In the genomic region with DNA sequence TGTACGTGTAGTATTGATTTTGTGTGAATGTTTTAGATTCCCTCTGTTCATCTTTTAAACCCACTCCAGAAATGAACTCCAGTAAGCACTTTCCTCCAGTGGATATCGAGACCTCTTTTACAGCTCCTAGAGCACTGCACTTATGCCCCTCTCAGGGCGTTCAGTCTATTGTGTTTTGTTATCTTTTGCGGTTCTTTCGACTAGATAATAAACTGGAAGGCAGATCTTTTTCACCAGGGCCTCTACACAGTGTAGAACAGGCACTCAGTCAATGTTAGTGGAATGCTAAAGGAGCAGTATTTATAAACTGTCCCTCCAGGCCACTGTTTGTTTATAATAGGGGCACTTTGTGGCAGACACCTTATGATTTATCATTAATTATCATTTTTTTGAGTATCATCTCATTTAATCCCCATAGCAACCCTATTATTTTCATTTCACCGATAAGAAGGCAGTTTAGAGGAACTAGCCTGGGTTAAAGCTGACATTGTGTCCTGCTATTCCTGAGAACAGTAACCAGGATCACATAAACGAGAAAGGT, we compare ENCODE assay signal across 8 cellular contexts. TPM values are rescaled to one million over a fixed set of nuclear protein-coding genes. Genes with fewer than 3 reads are reported as not detected.
DNase-seq lines count a peak whose midpoint lies in the region; ATAC-seq and TF ChIP-seq lines count a peak whose summit lies in the region.

No MANE protein-coding gene starts in this region.

- H3K27ac Mint-ChIP-seq in nephron = peak overlapping the region; percentile 96 to 98 (median 98)

- H3K27me3 Mint-ChIP-seq in nephron (ENCODE audit: low read depth) = no peaks in the 10 kb centered on the region

- DNase-seq in NCI-H748 (lab: John Stamatoyannopoulos, UW; ENCODE audit: unreplicated experiment) (peak; percentile 63), choroid plexus epithelial cell (ENCODE audit: low read depth) (no peak), dedifferentiated amniotic fluid mesenchymal stem cell (ENCODE audit: extremely low spot score) (no peak), GM13976 (ENCODE audit: low spot score) (no peak)

- H3K9me3 Mint-ChIP-seq in nephron = no peaks in the 10 kb centered on the region

- peak overlapping the region; percentile 87 to 94 (median 93) for H3K4me3 Mint-ChIP-seq in nephron

- peaks cover 50% of the 10 kb centered on the region for H3K4me1 Mint-ChIP-seq in nephron

- H3K36me3 Mint-ChIP-seq in nephron (ENCODE audit: low read depth) = peaks cover 6% of the 10 kb centered on the region

- H3K4me3 ChIP-seq in GM12875 (ENCODE audit: low read depth, low read length) = peak overlapping the region; percentile 75
- peak overlapping the region; percentile 81 for H3K4me3 ChIP-seq in choroid plexus epithelial cell (ENCODE audit: low read depth, low read length)

- no peak for TF ChIP-seq CTCF in GM12875 (IDR thresholded peaks at IDR 0.05; ENCODE audit: borderline replicate concordance, insufficient read depth, low read depth, low read length)
- no peak for TF ChIP-seq CTCF in choroid plexus epithelial cell (conservative IDR thresholded peaks at IDR 0.05; ENCODE audit: low read depth, low read length)
- TF ChIP-seq CTCF in nephron (IDR thresholded peaks at IDR 0.05; ENCODE audit: unreplicated experiment in 3 of 3) = no peak
- TF ChIP-seq CTCF in GM13976 (IDR thresholded peaks at IDR 0.05; ENCODE audit: borderline replicate concordance, control extremely low read depth, extremely low read depth, insufficient read depth, missing control alignments) = no peak

- ATAC-seq in GM18520 (IDR thresholded peaks at IDR 0.05; ENCODE audit: unreplicated experiment) (no peak), esophagus mucosa (no peak)

- in situ Hi-C loops in GM13976 (cut with MboI; ENCODE audit: low sequenced_read_pairs, unreplicated experiment) = loop anchor here (10.0 kb wide), 1 partner anchor 103 kb away; no protein-coding TSS in a partner anchor

RNA-seq across cellular contexts. Expression of a gene that starts 0.7 kb away (rescaled TPM):
- total RNA-seq in esophagus mucosa = 19.6 TPM
